ENCODE assay signal across 29 cellular contexts in the genomic region with DNA sequence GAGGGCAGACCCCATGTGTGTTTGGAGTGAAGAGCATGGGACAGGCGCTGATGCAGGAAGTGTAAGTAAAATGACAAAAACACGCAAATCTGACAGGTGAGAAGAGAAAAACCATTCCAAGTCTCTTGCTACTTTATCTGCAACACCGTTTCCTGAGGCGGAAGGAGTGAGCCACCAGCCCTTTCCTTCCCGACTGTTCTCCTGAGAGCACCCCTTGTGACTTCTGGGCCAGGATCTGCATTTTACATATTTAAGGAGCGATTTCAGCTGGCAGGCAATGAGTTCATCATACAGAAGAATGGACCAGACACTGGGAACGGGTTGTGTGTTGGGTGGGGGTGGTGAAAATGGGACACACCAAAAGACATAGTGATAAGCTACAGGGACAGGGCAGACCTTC.
"Had no signal": no experiment of that assay in that cellular context is flagged by ENCODE, and none has a peak within 500 bp of the region (broad histone marks: within the 10 kb centered on the region; RNA-seq: fewer than 3 reads in every experiment).

No MANE protein-coding gene starts in this region.

- H3K4me1 ChIP-seq: SJCRH30 had no signal

- H3K27me3 ChIP-seq: brain microvascular endothelial cell, MG63, SJCRH30 had no signal

- DNase-seq: activated CD4-positive, alpha-beta memory T cell treated with anti-CD3 and anti-CD28 coated beads, Interleukin-2, amount 10 ng/mL, durations not matched to agents 7 days and 5 days; activated CD4-positive, alpha-beta T cell treated with anti-CD3 and anti-CD28 coated beads for 1 hour; activated CD4-positive, alpha-beta T cell treated with anti-CD3 and anti-CD28 coated beads for 48 hours; activated CD4-positive, CD25-positive, alpha-beta regulatory T cell; activated CD8-positive, alpha-beta memory T cell treated with anti-CD3 and anti-CD28 coated beads for 24 hours; activated CD8-positive, alpha-beta memory T cell treated with anti-CD3 and anti-CD28 coated beads, Interleukin-2, amount 10 ng/mL, durations not matched to agents 7 days and 5 days; activated CD8-positive, alpha-beta memory T cell treated with anti-CD3 and anti-CD28 coated beads, Interleukin-2, amount 50 U/mL, for 48 hours; activated effector memory CD4-positive, alpha-beta T cell treated with anti-CD3 and anti-CD28 coated beads, Interleukin-2, amount 50 U/mL, for 16 hours; activated naive CD4-positive, alpha-beta T cell; activated naive CD4-positive, alpha-beta T cell treated with anti-CD3 and anti-CD28 coated beads, Interleukin-2, amount 50 U/mL, for 16 hours; activated naive CD8-positive, alpha-beta T cell treated with anti-CD3 and anti-CD28 coated beads for 36 hours; activated T-cell treated with anti-CD3 and anti-CD28 coated beads, Interleukin-2, amount 50 U/mL, for 72 hours; amniotic stem cell; aorta; brain microvascular endothelial cell; Kasumi-1; KG1; MG63; NCI-H1048; NCI-H1694; NCI-H1930; NCI-H524 treated with DMSO at 0.1 percent for 48 hours; NK-92 treated with Interleukin-12 subunit alpha and Interleukin-12 subunit beta, amount 100 ng/mL, for 24 hours; OCI-M1; SJCRH30; T1000; WERI-Rb-1 had no signal

- H3K27ac ChIP-seq: brain microvascular endothelial cell, SJCRH30, SK-N-MC, WERI-Rb-1 had no signal

- H3K9me3 ChIP-seq: MG63, SJCRH30 had no signal

- H3K36me3 ChIP-seq: brain microvascular endothelial cell, MG63, SJCRH30, WERI-Rb-1 had no signal

- H3K4me3 ChIP-seq: MG63, SJCRH30, SK-N-MC had no signal

- ATAC-seq: activated CD8-positive, alpha-beta memory T cell treated with anti-CD3 and anti-CD28 coated beads, Interleukin-2, amount 10 ng/mL, durations not matched to agents 7 days and 5 days; activated T-cell treated with anti-CD3 and anti-CD28 coated beads, Interleukin-2, amount 50 U/mL, for 72 hours; activated T-helper 17 cell treated with anti-CD3 and anti-CD28 coated beads, Interleukin-2, amount 50 U/mL, for 72 hours had no signal
